In the genomic region with DNA sequence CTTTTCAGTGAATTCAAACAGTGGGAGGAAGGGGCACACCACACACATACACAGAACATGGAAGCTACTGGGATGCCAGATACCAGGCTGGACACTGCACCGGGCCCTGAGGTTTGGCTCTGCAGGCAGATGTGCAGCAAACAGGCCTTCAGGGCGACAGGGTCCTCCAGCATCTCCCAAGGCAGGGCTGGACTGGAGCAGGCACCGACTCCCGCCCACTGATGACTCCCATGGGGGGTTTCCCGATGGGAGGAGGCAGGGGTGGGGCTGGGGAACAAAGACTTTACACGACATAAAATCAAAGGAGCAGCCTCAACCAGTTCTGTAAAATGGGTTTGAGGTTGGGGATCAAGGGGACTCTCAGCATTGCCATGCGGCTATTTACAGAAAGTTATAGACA, we compare ENCODE assay signal across 1 cellular context.
TF ChIP-seq lines count a peak whose summit lies in the region.

No MANE protein-coding gene starts in this region.

TF ChIP-seq in A549, 52 proteins besides CTCF, POLR2A, EP300 and RAD21 (continued from another document):
- TF ChIP-seq, protein P1, sequence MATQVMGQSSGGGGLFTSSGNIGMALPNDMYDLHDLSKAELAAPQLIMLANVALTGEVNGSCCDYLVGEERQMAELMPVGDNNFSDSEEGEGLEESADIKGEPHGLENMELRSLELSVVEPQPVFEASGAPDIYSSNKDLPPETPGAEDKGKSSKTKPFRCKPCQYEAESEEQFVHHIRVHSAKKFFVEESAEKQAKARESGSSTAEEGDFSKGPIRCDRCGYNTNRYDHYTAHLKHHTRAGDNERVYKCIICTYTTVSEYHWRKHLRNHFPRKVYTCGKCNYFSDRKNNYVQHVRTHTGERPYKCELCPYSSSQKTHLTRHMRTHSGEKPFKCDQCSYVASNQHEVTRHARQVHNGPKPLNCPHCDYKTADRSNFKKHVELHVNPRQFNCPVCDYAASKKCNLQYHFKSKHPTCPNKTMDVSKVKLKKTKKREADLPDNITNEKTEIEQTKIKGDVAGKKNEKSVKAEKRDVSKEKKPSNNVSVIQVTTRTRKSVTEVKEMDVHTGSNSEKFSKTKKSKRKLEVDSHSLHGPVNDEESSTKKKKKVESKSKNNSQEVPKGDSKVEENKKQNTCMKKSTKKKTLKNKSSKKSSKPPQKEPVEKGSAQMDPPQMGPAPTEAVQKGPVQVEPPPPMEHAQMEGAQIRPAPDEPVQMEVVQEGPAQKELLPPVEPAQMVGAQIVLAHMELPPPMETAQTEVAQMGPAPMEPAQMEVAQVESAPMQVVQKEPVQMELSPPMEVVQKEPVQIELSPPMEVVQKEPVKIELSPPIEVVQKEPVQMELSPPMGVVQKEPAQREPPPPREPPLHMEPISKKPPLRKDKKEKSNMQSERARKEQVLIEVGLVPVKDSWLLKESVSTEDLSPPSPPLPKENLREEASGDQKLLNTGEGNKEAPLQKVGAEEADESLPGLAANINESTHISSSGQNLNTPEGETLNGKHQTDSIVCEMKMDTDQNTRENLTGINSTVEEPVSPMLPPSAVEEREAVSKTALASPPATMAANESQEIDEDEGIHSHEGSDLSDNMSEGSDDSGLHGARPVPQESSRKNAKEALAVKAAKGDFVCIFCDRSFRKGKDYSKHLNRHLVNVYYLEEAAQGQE (IDR thresholded peaks at IDR 0.05) = no peak
- TF ChIP-seq FOXS1 (CRISPR knock-in tag; IDR thresholded peaks at IDR 0.05) (no peak), NFE2L2 (conservative IDR thresholded peaks at IDR 0.05; ENCODE audit: low read length) (no peak), PBX3 (IDR thresholded peaks at IDR 0.05) (no peak), MAFK (IDR thresholded peaks at IDR 0.05; ENCODE audit: partially characterized antibody) (no peak), HDAC2 (IDR thresholded peaks at IDR 0.05) (no peak), RFX5 (IDR thresholded peaks at IDR 0.05) (no peak), ZC3H11A (IDR thresholded peaks at IDR 0.05) (no peak), SMC3 (IDR thresholded peaks at IDR 0.05) (no peak), RARB (CRISPR knock-in tag; IDR thresholded peaks at IDR 0.05) (no peak)
